ENCODE assay signal across 12 cellular contexts in the genomic region with DNA sequence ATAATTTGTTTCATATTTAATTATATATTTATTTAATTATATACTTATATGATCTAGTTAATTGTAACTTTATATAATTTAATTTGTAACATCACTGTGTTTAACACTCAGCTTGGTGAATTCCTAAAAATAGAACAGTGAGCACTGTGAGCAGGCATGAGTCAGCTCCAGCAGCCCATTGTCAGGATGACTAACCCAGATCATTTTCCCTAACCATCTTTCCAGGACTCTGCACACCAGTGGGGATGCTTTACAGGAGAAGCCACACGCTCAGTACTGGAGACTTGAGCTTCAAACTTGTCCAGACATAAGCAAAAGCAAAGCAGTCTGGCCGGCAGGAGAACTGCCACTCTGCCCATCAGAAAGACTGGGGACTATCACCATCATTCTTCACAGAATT.
DNase-seq lines count a peak whose midpoint lies in the region; ATAC-seq and TF ChIP-seq lines count a peak whose summit lies in the region.
"Had no signal": no experiment of that assay in that cellular context is flagged by ENCODE, and none has a peak within 500 bp of the region (broad histone marks: within the 10 kb centered on the region; RNA-seq: fewer than 3 reads in every experiment).

No MANE protein-coding gene starts in this region.

- no peak overlapping the region for H3K27ac Mint-ChIP-seq in effector memory CD8-positive, alpha-beta T cell
- H3K27ac Mint-ChIP-seq in activated naive CD4-positive, alpha-beta T cell treated with anti-CD3 and anti-CD28 coated beads, Interleukin-2, amount 50 U/mL, for 72 hours = no peak overlapping the region
- H3K27ac Mint-ChIP-seq: activated CD8-positive, alpha-beta T cell treated with anti-CD3 and anti-CD28 coated beads for 36 hours had no signal

- no peaks in the 10 kb centered on the region for H3K36me3 Mint-ChIP-seq in effector memory CD8-positive, alpha-beta T cell (ENCODE audit: insufficient read depth)
- H3K36me3 Mint-ChIP-seq in activated naive CD4-positive, alpha-beta T cell treated with anti-CD3 and anti-CD28 coated beads, Interleukin-2, amount 50 U/mL, for 72 hours = peaks cover 0 to 5% of the 10 kb centered on the region in 2 donors

- POLR2A ChIA-PET in BJ (lab: Charles Lee) = interaction anchor here (0.6 kb wide), 1 partner anchor 331 kb away, joined by 3 read pairs; no protein-coding TSS in a partner anchor

- no peak for ATAC-seq in effector memory CD8-positive, alpha-beta T cell (replicated peaks)
- no peak for ATAC-seq in HG02884 (IDR thresholded peaks at IDR 0.05; ENCODE audit: unreplicated experiment)
- no peak for ATAC-seq in activated naive CD4-positive, alpha-beta T cell treated with anti-CD3 and anti-CD28 coated beads, Interleukin-2, amount 50 U/mL, for 72 hours
- ATAC-seq: activated CD8-positive, alpha-beta T cell treated with anti-CD3 and anti-CD28 coated beads for 36 hours had no signal

- peaks cover 0 to 6% of the 10 kb centered on the region in 2 donors for H3K9me3 Mint-ChIP-seq in effector memory CD8-positive, alpha-beta T cell
- H3K9me3 Mint-ChIP-seq in activated naive CD4-positive, alpha-beta T cell treated with anti-CD3 and anti-CD28 coated beads, Interleukin-2, amount 50 U/mL, for 72 hours = peaks cover 10 to 16% of the 10 kb centered on the region in 2 donors
- H3K9me3 Mint-ChIP-seq: activated CD8-positive, alpha-beta T cell treated with anti-CD3 and anti-CD28 coated beads for 36 hours had no signal

- DNase-seq in BJ (ENCODE audit: low read depth) (peak; percentile 63), NCI-H460 (ENCODE audit: extremely low read depth, low read depth) (peak; percentile 66), dermis blood vessel endothelial cell (peak; percentile 56), myocyte (ENCODE audit: low read depth) (peak; percentile 88), NCI-H526 (lab: John Stamatoyannopoulos, UW) (no peak)
- DNase-seq in effector memory CD8-positive, alpha-beta T cell = no peak
- no peak for DNase-seq in activated naive CD4-positive, alpha-beta T cell treated with anti-CD3 and anti-CD28 coated beads, Interleukin-2, amount 50 U/mL, for 72 hours (ENCODE audit: low spot score in 2 of 2)
- DNase-seq: activated CD8-positive, alpha-beta T cell treated with anti-CD3 and anti-CD28 coated beads for 36 hours; NCI-H345; upper lobe of left lung had no signal

- no peaks in the 10 kb centered on the region for H3K27me3 Mint-ChIP-seq in effector memory CD8-positive, alpha-beta T cell
- H3K27me3 Mint-ChIP-seq: activated CD8-positive, alpha-beta T cell treated with anti-CD3 and anti-CD28 coated beads for 36 hours had no signal

- H3K36me3 ChIP-seq in BJ (ENCODE audit: control insufficient read depth, insufficient read depth, low read length) = no peaks in the 10 kb centered on the region
- H3K36me3 ChIP-seq: ascending aorta, upper lobe of left lung had no signal

- H3K4me3 ChIP-seq in BJ (ENCODE audit: low read depth, low read length) = no peak overlapping the region
- H3K4me3 ChIP-seq: ascending aorta, upper lobe of left lung had no signal

- no peaks in the 10 kb centered on the region for H3K27me3 ChIP-seq in BJ (ENCODE audit: control insufficient read depth, insufficient read depth, low read length)
- H3K27me3 ChIP-seq: ascending aorta, upper lobe of left lung had no signal

- no peak overlapping the region for H3K4me3 Mint-ChIP-seq in effector memory CD8-positive, alpha-beta T cell
- H3K4me3 Mint-ChIP-seq: activated CD8-positive, alpha-beta T cell treated with anti-CD3 and anti-CD28 coated beads for 36 hours had no signal

- peaks cover 0 to 2% of the 10 kb centered on the region in 2 donors for H3K4me1 Mint-ChIP-seq in effector memory CD8-positive, alpha-beta T cell (ENCODE audit: low read depth in 2 of 2)

- CTCF ChIA-PET in BJ (lab: Yijun Ruan, JAX) = interaction anchor here (1.0 to 1.9 kb wide), 3 partner anchors 9 to 444 kb away, joined by 3 to 10 read pairs (median 3); no protein-coding TSS in a partner anchor

- no peak for TF ChIP-seq CTCF in BJ (IDR thresholded peaks at IDR 0.05; ENCODE audit: insufficient read depth, low read depth, low read length)

Comparison
In these comparisons a context has a peak if more than half of its experiments do, and no peak if none do; other contexts are left out.
1. DNase-seq: peak in BJ (single experiment), NCI-H460 (single experiment), dermis blood vessel endothelial cell (single experiment) and myocyte (single experiment); none in NCI-H526 (0 of 2), effector memory CD8-positive, alpha-beta T cell (0 of 3) and activated naive CD4-positive, alpha-beta T cell treated with anti-CD3 and anti-CD28 coated beads, Interleukin-2, amount 50 U/mL, for 72 hours (0 of 2).